8 cellular contexts compared by ENCODE assay signal in genomic region chr2:241878007-241878970, GRCh38. TPM values are rescaled to one million over a fixed set of nuclear protein-coding genes. Genes with fewer than 3 reads are reported as not detected.
DNase-seq lines count a peak whose midpoint lies in the region; ATAC-seq, FAIRE-seq and TF ChIP-seq lines count a peak whose summit lies in the region.

No MANE protein-coding gene starts in this region.

- H3K9me3 Mint-ChIP-seq in CD4-positive, CD25-positive, alpha-beta regulatory T cell = peaks cover 0 to 3% (median 0%) of the 10 kb centered on the region in 7 donors
- no peaks in the 10 kb centered on the region for H3K9me3 Mint-ChIP-seq in activated T-cell treated with anti-CD3 and anti-CD28 coated beads, Interleukin-2, amount 50 U/mL, for 72 hours

- H3K27me3 Mint-ChIP-seq in CD4-positive, CD25-positive, alpha-beta regulatory T cell = peaks cover 6% of the 10 kb centered on the region
- no peaks in the 10 kb centered on the region for H3K27me3 Mint-ChIP-seq in activated T-cell treated with anti-CD3 and anti-CD28 coated beads, Interleukin-2, amount 50 U/mL, for 72 hours (ENCODE audit: low read depth)

- H3K27ac Mint-ChIP-seq in CD4-positive, CD25-positive, alpha-beta regulatory T cell = peak overlapping the region in 1 of 3 donors; percentile 15
- H3K27ac Mint-ChIP-seq in activated T-cell treated with anti-CD3 and anti-CD28 coated beads, Interleukin-2, amount 50 U/mL, for 72 hours = no peak overlapping the region

- intact Hi-C loops in transverse colon (cut with DNase I; ENCODE audit: low total_unique reads) = no loop called here

- no peak for TF ChIP-seq POLR2A in transverse colon (IDR thresholded peaks at IDR 0.05)

- no peak for TF ChIP-seq EP300 in transverse colon (IDR thresholded peaks at IDR 0.05; ENCODE audit: low read depth)

- no peaks in the 10 kb centered on the region for H3K36me3 Mint-ChIP-seq in CD4-positive, CD25-positive, alpha-beta regulatory T cell
- H3K36me3 Mint-ChIP-seq in activated T-cell treated with anti-CD3 and anti-CD28 coated beads, Interleukin-2, amount 50 U/mL, for 72 hours (ENCODE audit: insufficient read depth in 2 of 2) = no peaks in the 10 kb centered on the region

- in situ Hi-C loops in transverse colon (cut with MboI; ENCODE audit: low pct_ligation_motif_present in 1 of 4, low pct_unique_long_range_greater_than_20kb in 1 of 4, low sequenced_read_pairs in 3 of 4) = no loop called here

- no peaks in the 10 kb centered on the region for H3K27me3 ChIP-seq in CD4-positive, CD25-positive, alpha-beta regulatory T cell (ENCODE audit: control insufficient read depth, insufficient read depth, low read length)
- peaks cover 12% of the 10 kb centered on the region for H3K27me3 ChIP-seq in neutrophil
- H3K27me3 ChIP-seq in transverse colon = no peaks in the 10 kb centered on the region

- peak; percentile 68 to 80 (median 76) for DNase-seq in CD4-positive, CD25-positive, alpha-beta regulatory T cell
- DNase-seq in HTR-8/SVneo (ENCODE audit: insufficient read length, low spot score) = peak; percentile 82
- peak; percentile 21 for DNase-seq in RCC 7860 (ENCODE audit: low spot score)
- peak; percentile 78 to 88 for DNase-seq in activated T-cell treated with anti-CD3 and anti-CD28 coated beads, Interleukin-2, amount 50 U/mL, for 72 hours
- peak; percentile 60 for DNase-seq in fibroblast of mammary gland (ENCODE audit: low read depth)
- DNase-seq in transverse colon = peak; percentile 83

- H3K4me1 ChIP-seq in CD4-positive, CD25-positive, alpha-beta regulatory T cell (ENCODE audit: control insufficient read depth, insufficient read depth, low read length, poor library complexity, severe bottlenecking) = peaks cover 32% of the 10 kb centered on the region
- peaks cover 17% of the 10 kb centered on the region in 2 experiments for H3K4me1 ChIP-seq in neutrophil (ENCODE audit: control insufficient read depth in 1 of 2, insufficient read depth in 1 of 2, low read depth in 1 of 2, low read length in 1 of 2)
- H3K4me1 ChIP-seq in transverse colon = peaks cover 0 to 26% (median 12%) of the 10 kb centered on the region in 4 donors

- 40% methylated on average over 16 of the region's 26 CpGs; no CpG with 5 or more reads in 1 of the 2 donors for WGBS in transverse colon (ENCODE audit: low coverage in 1 of 2), 2 donors

- FAIRE-seq in HTR-8/SVneo (lab: Jason Lieb, UNC) (peak; percentile 69), RCC 7860 (lab: Jason Lieb, UNC) (no peak)

- peak overlapping the region in 2 of 4 donors; percentile 35 to 66 for H3K4me3 Mint-ChIP-seq in CD4-positive, CD25-positive, alpha-beta regulatory T cell
- no peak overlapping the region for H3K4me3 Mint-ChIP-seq in activated T-cell treated with anti-CD3 and anti-CD28 coated beads, Interleukin-2, amount 50 U/mL, for 72 hours

- peaks cover 0 to 33% (median 17%) of the 10 kb centered on the region in 4 donors for H3K4me1 Mint-ChIP-seq in CD4-positive, CD25-positive, alpha-beta regulatory T cell
- H3K4me1 Mint-ChIP-seq in activated T-cell treated with anti-CD3 and anti-CD28 coated beads, Interleukin-2, amount 50 U/mL, for 72 hours (ENCODE audit: low read depth) = peaks cover 34% of the 10 kb centered on the region

- H3K4me3 ChIP-seq in CD4-positive, CD25-positive, alpha-beta regulatory T cell (ENCODE audit: low read depth, low read length) = no peak overlapping the region
- H3K4me3 ChIP-seq in fibroblast of mammary gland (ENCODE audit: control insufficient read depth, low read depth, low read length) = no peak overlapping the region
- no peak overlapping the region for H3K4me3 ChIP-seq in neutrophil (ENCODE audit: low read depth in 1 of 2, low read length in 1 of 2)
- no peak overlapping the region for H3K4me3 ChIP-seq in transverse colon

- TF ChIP-seq CTCF in fibroblast of mammary gland (conservative IDR thresholded peaks at IDR 0.05; ENCODE audit: control insufficient read depth, insufficient read depth, low read depth, low read length) (peak; percentile 61), neutrophil (IDR thresholded peaks at IDR 0.05) (peak; percentile 46), transverse colon (IDR thresholded peaks at IDR 0.05) (peak; percentile 57 to 77 (median 70))

- no peaks in the 10 kb centered on the region for H3K36me3 ChIP-seq in CD4-positive, CD25-positive, alpha-beta regulatory T cell (ENCODE audit: control insufficient read depth, insufficient read depth, low read length)
- H3K36me3 ChIP-seq in neutrophil (no peaks in the 10 kb centered on the region), transverse colon (no peaks in the 10 kb centered on the region)

- H3K27ac ChIP-seq in CD4-positive, CD25-positive, alpha-beta regulatory T cell (ENCODE audit: insufficient read depth, low read length, poor library complexity, severe bottlenecking) = no peak overlapping the region
- H3K27ac ChIP-seq in neutrophil (no peak overlapping the region), transverse colon (no peak overlapping the region)

- no peaks in the 10 kb centered on the region for H3K9me3 ChIP-seq in CD4-positive, CD25-positive, alpha-beta regulatory T cell (ENCODE audit: control insufficient read depth in 2 of 2, low read length in 2 of 2)
- H3K9me3 ChIP-seq in neutrophil = no peaks in the 10 kb centered on the region
- H3K9me3 ChIP-seq in transverse colon = no peaks in the 10 kb centered on the region

- ATAC-seq in CD4-positive, CD25-positive, alpha-beta regulatory T cell (ENCODE audit: low read depth in 2 of 2) = no peak
- ATAC-seq in activated T-cell treated with anti-CD3 and anti-CD28 coated beads, Interleukin-2, amount 50 U/mL, for 72 hours (replicated peaks in 1 of 2) = peak in 1 of 2 donors; percentile 16
- ATAC-seq in HG03045 (IDR thresholded peaks at IDR 0.05; ENCODE audit: unreplicated experiment) = no peak

RNA-seq across cellular contexts. Expression of gene RTP5, which starts 8.8 kb away (rescaled TPM):
- 0.44 TPM for total RNA-seq in CD4-positive, CD25-positive, alpha-beta regulatory T cell
- polyA plus RNA-seq in CD4-positive, CD25-positive, alpha-beta regulatory T cell = not detected
- total RNA-seq in activated T-cell treated with anti-CD3 and anti-CD28 coated beads, Interleukin-2, amount 50 U/mL, for 72 hours = under 1 TPM; 0.12 to 0.56 TPM
- under 1 TPM in 1 of 4 donors, not detected in 3; 0.16 TPM for total RNA-seq in transverse colon

RNA-seq across cellular contexts. Expression of gene PDCD1, which starts 19.6 kb away (rescaled TPM):
- 12.3 TPM for total RNA-seq in CD4-positive, CD25-positive, alpha-beta regulatory T cell
- 1 to 10 TPM; 6.0 to 8.6 (median 6.6) TPM for polyA plus RNA-seq in CD4-positive, CD25-positive, alpha-beta regulatory T cell
- total RNA-seq in activated T-cell treated with anti-CD3 and anti-CD28 coated beads, Interleukin-2, amount 50 U/mL, for 72 hours = 10 to 100 TPM; 15.7 to 23.0 TPM
- under 1 TPM in 2 of 4 donors, not detected in 2; 0.55 to 0.64 TPM for total RNA-seq in transverse colon

Comparison
In these comparisons a context has a peak if more than half of its experiments do, and no peak if none do; other contexts are left out.
1. DNase-seq: peak in every context shown above with its lines; median percentile 83 in activated T-cell treated with anti-CD3 and anti-CD28 coated beads, Interleukin-2, amount 50 U/mL, for 72 hours; 83 in transverse colon; 82 in HTR-8/SVneo; 76 in CD4-positive, CD25-positive, alpha-beta regulatory T cell; 60 in fibroblast of mammary gland; 21 in RCC 7860.